ENCODE assay signal across 8 cellular contexts in the genomic region with DNA sequence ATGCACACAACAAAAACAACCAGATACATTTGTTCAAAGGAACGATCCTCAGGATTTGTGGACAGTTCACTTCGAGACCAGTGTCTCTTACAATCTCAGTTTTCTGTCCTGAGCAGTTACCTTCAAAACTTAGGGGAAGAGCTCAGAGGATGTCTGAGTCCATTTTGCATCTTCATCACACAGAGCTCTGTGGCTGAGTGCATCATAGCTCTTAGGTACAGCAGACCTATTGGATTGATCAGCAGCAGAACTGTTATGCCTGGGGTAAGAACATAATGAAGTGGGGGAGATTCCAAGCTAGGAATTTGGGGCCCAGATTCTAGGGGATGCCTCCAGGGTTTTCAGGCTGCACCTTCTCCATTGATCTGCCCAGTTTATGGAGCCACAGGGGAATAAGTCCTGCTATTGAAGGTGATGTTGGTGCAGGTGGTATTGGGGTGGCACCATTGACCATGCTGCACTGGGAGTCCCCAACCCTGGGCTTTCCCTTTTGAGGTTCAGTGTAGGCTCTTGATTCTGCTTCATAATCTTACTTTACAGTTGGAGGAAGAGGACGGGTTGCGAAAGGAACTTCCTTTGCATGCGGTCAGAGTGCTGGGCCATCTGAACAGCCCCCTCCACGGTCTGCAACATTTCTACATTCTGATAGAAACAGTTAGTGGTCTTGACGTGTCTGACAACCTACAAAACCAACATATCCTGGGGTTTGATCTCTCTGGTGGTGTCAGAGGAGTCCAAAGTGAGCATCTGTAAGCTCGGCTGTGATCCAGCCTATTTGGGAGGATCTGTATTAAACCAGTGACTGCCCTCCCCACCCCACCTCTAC.
A peak's percentile ranks its signal among the peaks of the same experiment; 100 is the strongest.
DNase-seq lines count a peak whose midpoint lies in the region; ATAC-seq and TF ChIP-seq lines count a peak whose summit lies in the region.

No MANE protein-coding gene starts in this region.

- intact Hi-C loops in ascending aorta (cut with DNase I): no loop called here

- H3K27me3 ChIP-seq in gastroesophageal sphincter (no peaks in the 10 kb centered on the region), ascending aorta (no peaks in the 10 kb centered on the region)

- no peak for TF ChIP-seq EP300 in gastroesophageal sphincter (IDR thresholded peaks at IDR 0.05)

- no peaks in the 10 kb centered on the region for H3K9me3 Mint-ChIP-seq in type B pancreatic cell

- H3K4me1 Mint-ChIP-seq in type B pancreatic cell (ENCODE audit: unreplicated experiment): no peaks in the 10 kb centered on the region

- no peaks in the 10 kb centered on the region for H3K27me3 Mint-ChIP-seq in type B pancreatic cell

- H3K4me1 ChIP-seq in gastroesophageal sphincter: no peaks in the 10 kb centered on the region
- no peaks in the 10 kb centered on the region for H3K4me1 ChIP-seq in ascending aorta

- no peak overlapping the region for H3K27ac Mint-ChIP-seq in type B pancreatic cell

- TF ChIP-seq CTCF in gastroesophageal sphincter (IDR thresholded peaks at IDR 0.05) (no peak), type B pancreatic cell (conservative IDR thresholded peaks at IDR 0.05) (no peak), ascending aorta (IDR thresholded peaks at IDR 0.05) (no peak)

- H3K4me3 ChIP-seq in gastroesophageal sphincter (no peak overlapping the region), ascending aorta (no peak overlapping the region)

- WGBS in gastroesophageal sphincter (ENCODE audit: low coverage in 1 of 2), 2 donors: 86 to 87% methylated on average over 3 of the region's 8 CpGs

- H3K27ac ChIP-seq in gastroesophageal sphincter (no peak overlapping the region), ascending aorta (no peak overlapping the region)

- no peak for TF ChIP-seq POLR2A in gastroesophageal sphincter (IDR thresholded peaks at IDR 0.05)

- peak; percentile 37 for DNase-seq in activated naive CD4-positive, alpha-beta T cell treated with Interleukin-2 at 50 U/mL for 16 hours
- no peak for DNase-seq in activated naive CD4-positive, alpha-beta T cell treated with anti-CD3 and anti-CD28 coated beads, Interleukin-2, amount 50 U/mL, for 16 hours
- DNase-seq in T-helper 2 cell (peak in 3 of 5 experiments; percentile 17 to 91 (median 85)), type B pancreatic cell (ENCODE audit: extremely low spot score, unreplicated experiment) (no peak), ascending aorta (ENCODE audit: low spot score in 2 of 2) (no peak), D341Med (ENCODE audit: low spot score) (no peak)

- H3K36me3 ChIP-seq in gastroesophageal sphincter (no peaks in the 10 kb centered on the region), ascending aorta (no peaks in the 10 kb centered on the region)

- H3K4me3 Mint-ChIP-seq in type B pancreatic cell: no peak overlapping the region

- H3K36me3 Mint-ChIP-seq in type B pancreatic cell: peaks cover 2% of the 10 kb centered on the region

- peak; percentile 77 for ATAC-seq in HG03066 (IDR thresholded peaks at IDR 0.05; ENCODE audit: low read depth, unreplicated experiment)
- ATAC-seq in gastroesophageal sphincter: peak; percentile 41

- H3K9me3 ChIP-seq in gastroesophageal sphincter (no peaks in the 10 kb centered on the region), ascending aorta (no peaks in the 10 kb centered on the region)

Comparison
In these comparisons a context has a peak if more than half of its experiments do, and no peak if none do; other contexts are left out.
1. DNase-seq: peak in activated naive CD4-positive, alpha-beta T cell treated with Interleukin-2 at 50 U/mL for 16 hours (single experiment) and T-helper 2 cell (3 of 5); none in activated naive CD4-positive, alpha-beta T cell treated with anti-CD3 and anti-CD28 coated beads, Interleukin-2, amount 50 U/mL, for 16 hours (single experiment), type B pancreatic cell (single experiment), ascending aorta (0 of 2) and D341Med (single experiment).